1 cellular context compared by ENCODE assay signal in genomic region chr19:54190503-54190941, GRCh38.
TF ChIP-seq lines count a peak whose summit lies in the region.

No MANE protein-coding gene starts in this region.

TF ChIP-seq in HepG2, 621 proteins besides CTCF, POLR2A, EP300 and RAD21 (continued from another document and continues in another):
- TF ChIP-seq SNRNP70 (IDR thresholded peaks at IDR 0.05; ENCODE audit: low read depth, low read length) (no peak), MTF2 (CRISPR knock-in tag; IDR thresholded peaks at IDR 0.05; ENCODE audit: borderline replicate concordance) (no peak), ZNF709 (CRISPR knock-in tag; IDR thresholded peaks at IDR 0.05) (no peak; the same call in 1 of the 2 replicates), MLX (CRISPR knock-in tag; IDR thresholded peaks at IDR 0.05) (no peak), RXRA (CRISPR knock-in tag; IDR thresholded peaks at IDR 0.05) (0 out of 2 replicates have a peak, but pooled peaks have one; percentile 3), CAMTA2 (CRISPR knock-in tag; IDR thresholded peaks at IDR 0.05; ENCODE audit: borderline replicate concordance) (no peak), ZSCAN12 (CRISPR knock-in tag; IDR thresholded peaks at IDR 0.05) (no peak), TFE3 (CRISPR knock-in tag; IDR thresholded peaks at IDR 0.05) (no peak), SIN3B (IDR thresholded peaks at IDR 0.05; ENCODE audit: low read length) (no peak), ZNF605 (CRISPR knock-in tag; IDR thresholded peaks at IDR 0.05) (peak; percentile 56; the same call in 1 of the 2 replicates), FOXO4 (CRISPR knock-in tag; conservative IDR thresholded peaks at IDR 0.05) (no peak), ZBTB26 (CRISPR knock-in tag; IDR thresholded peaks at IDR 0.05; ENCODE audit: borderline replicate concordance) (no peak), ARID3A (IDR thresholded peaks at IDR 0.05; ENCODE audit: low read depth, low read length) (no peak), RFXANK (CRISPR knock-in tag; IDR thresholded peaks at IDR 0.05) (no peak), ZNF510 (CRISPR knock-in tag; IDR thresholded peaks at IDR 0.05; ENCODE audit: low read depth) (0 out of 2 replicates have a peak, but pooled peaks have one; percentile 73), SYNCRIP (IDR thresholded peaks at IDR 0.05; ENCODE audit: insufficient read depth, low read depth, low read length) (no peak), ZNF839 (CRISPR knock-in tag; IDR thresholded peaks at IDR 0.05; ENCODE audit: borderline replicate concordance) (no peak; the same call in 1 of the 2 replicates), ZNF33A (CRISPR knock-in tag; IDR thresholded peaks at IDR 0.05; ENCODE audit: borderline replicate concordance) (no peak), RARG (CRISPR knock-in tag; IDR thresholded peaks at IDR 0.05; ENCODE audit: low read depth) (no peak), ZNF879 (CRISPR knock-in tag; IDR thresholded peaks at IDR 0.05) (no peak), CBX5 (CRISPR knock-in tag; IDR thresholded peaks at IDR 0.05; ENCODE audit: borderline replicate concordance) (no peak), PCBP2 (optimal IDR thresholded peaks at IDR 0.05; ENCODE audit: low read depth, low read length, poor library complexity, severe bottlenecking) (no peak), IRF1 (CRISPR knock-in tag; IDR thresholded peaks at IDR 0.05; ENCODE audit: low read depth) (no peak), MAZ (IDR thresholded peaks at IDR 0.05; ENCODE audit: borderline replicate concordance, low read depth, low read length) (no peak), MAZ (CRISPR knock-in tag; IDR thresholded peaks at IDR 0.05; ENCODE audit: low read depth) (no peak; the same call in 1 of the 2 replicates), KDM2A (CRISPR knock-in tag; IDR thresholded peaks at IDR 0.05; ENCODE audit: borderline replicate concordance, low read depth) (peak; percentile 3; the same call in 1 of the 2 replicates), ZFP36L1 (CRISPR knock-in tag; IDR thresholded peaks at IDR 0.05) (no peak), THAP11 (CRISPR knock-in tag; IDR thresholded peaks at IDR 0.05) (peak; percentile 54), PRMT3 (CRISPR knock-in tag; IDR thresholded peaks at IDR 0.05; ENCODE audit: borderline replicate concordance, low read depth) (no peak), HNF4G (IDR thresholded peaks at IDR 0.05; ENCODE audit: borderline replicate concordance, low read depth, low read length) (peak; percentile 81; the same call in 1 of the 2 replicates), HNF4G (CRISPR knock-in tag; IDR thresholded peaks at IDR 0.05; ENCODE audit: borderline replicate concordance, low read depth) (no peak), ZNF317 (CRISPR knock-in tag; IDR thresholded peaks at IDR 0.05) (no peak), ZNF280B (CRISPR knock-in tag; IDR thresholded peaks at IDR 0.05; ENCODE audit: borderline replicate concordance) (no peak), ZNF790 (CRISPR knock-in tag; IDR thresholded peaks at IDR 0.05; ENCODE audit: borderline replicate concordance) (no peak), ZNF562 (CRISPR knock-in tag; IDR thresholded peaks at IDR 0.05; ENCODE audit: borderline replicate concordance) (no peak), ZBTB33 (CRISPR knock-in tag; IDR thresholded peaks at IDR 0.05) (no peak), DR1 (CRISPR knock-in tag; IDR thresholded peaks at IDR 0.05) (no peak), YEATS2 (CRISPR knock-in tag; IDR thresholded peaks at IDR 0.05; ENCODE audit: borderline replicate concordance) (no peak), ZFP37 (CRISPR knock-in tag; IDR thresholded peaks at IDR 0.05; ENCODE audit: borderline replicate concordance) (no peak), ESRRA (CRISPR knock-in tag; IDR thresholded peaks at IDR 0.05; ENCODE audit: low read depth) (no peak), NFYC (CRISPR knock-in tag; IDR thresholded peaks at IDR 0.05) (no peak), YEATS4 (CRISPR knock-in tag; IDR thresholded peaks at IDR 0.05; ENCODE audit: borderline replicate concordance) (no peak), ZNF747 (CRISPR knock-in tag; IDR thresholded peaks at IDR 0.05; ENCODE audit: borderline replicate concordance) (peak; percentile 1; the same call in 1 of the 2 replicates)
- TF ChIP-seq, protein P1, sequence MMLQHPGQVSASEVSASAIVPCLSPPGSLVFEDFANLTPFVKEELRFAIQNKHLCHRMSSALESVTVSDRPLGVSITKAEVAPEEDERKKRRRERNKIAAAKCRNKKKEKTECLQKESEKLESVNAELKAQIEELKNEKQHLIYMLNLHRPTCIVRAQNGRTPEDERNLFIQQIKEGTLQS (CRISPR knock-in tag; IDR thresholded peaks at IDR 0.05), result no peak
- TF ChIP-seq, protein P2, sequence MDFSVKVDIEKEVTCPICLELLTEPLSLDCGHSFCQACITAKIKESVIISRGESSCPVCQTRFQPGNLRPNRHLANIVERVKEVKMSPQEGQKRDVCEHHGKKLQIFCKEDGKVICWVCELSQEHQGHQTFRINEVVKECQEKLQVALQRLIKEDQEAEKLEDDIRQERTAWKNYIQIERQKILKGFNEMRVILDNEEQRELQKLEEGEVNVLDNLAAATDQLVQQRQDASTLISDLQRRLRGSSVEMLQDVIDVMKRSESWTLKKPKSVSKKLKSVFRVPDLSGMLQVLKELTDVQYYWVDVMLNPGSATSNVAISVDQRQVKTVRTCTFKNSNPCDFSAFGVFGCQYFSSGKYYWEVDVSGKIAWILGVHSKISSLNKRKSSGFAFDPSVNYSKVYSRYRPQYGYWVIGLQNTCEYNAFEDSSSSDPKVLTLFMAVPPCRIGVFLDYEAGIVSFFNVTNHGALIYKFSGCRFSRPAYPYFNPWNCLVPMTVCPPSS (IDR thresholded peaks at IDR 0.05), result no peak
- TF ChIP-seq, protein P3, sequence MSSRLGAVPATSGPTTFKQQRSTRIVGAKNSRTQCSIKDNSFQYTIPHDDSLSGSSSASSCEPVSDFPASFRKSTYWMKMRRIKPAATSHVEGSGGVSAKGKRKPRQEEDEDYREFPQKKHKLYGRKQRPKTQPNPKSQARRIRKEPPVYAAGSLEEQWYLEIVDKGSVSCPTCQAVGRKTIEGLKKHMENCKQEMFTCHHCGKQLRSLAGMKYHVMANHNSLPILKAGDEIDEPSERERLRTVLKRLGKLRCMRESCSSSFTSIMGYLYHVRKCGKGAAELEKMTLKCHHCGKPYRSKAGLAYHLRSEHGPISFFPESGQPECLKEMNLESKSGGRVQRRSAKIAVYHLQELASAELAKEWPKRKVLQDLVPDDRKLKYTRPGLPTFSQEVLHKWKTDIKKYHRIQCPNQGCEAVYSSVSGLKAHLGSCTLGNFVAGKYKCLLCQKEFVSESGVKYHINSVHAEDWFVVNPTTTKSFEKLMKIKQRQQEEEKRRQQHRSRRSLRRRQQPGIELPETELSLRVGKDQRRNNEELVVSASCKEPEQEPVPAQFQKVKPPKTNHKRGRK (CRISPR knock-in tag; IDR thresholded peaks at IDR 0.05), result no peak
- TF ChIP-seq, protein P4, sequence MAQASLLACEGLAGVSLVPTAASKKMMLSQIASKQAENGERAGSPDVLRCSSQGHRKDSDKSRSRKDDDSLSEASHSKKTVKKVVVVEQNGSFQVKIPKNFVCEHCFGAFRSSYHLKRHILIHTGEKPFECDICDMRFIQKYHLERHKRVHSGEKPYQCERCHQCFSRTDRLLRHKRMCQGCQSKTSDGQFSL (CRISPR knock-in tag; IDR thresholded peaks at IDR 0.05), result no peak
